ENCODE assay signal across 22 cellular contexts in the genomic region with DNA sequence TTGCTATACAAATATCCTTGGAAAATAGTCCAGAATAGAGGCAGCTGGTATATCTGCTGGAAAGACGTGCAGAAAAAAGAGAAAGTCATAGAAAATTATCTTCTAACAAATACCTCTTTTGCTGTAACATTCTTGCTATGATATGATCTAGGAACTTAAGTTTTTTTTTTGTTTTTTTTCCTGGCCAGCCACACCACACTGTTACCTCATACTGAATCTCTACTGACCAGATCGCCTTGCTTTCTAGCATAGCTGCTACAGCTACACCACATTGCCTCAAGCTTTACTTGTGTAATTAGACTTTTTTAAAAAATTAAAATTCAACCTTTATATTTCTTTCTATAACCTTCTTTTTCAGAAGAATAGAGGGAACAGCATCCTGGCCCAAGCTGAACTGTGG.
DNase-seq lines count a peak whose midpoint lies in the region; ATAC-seq and TF ChIP-seq lines count a peak whose summit lies in the region.
"Had no signal": no experiment of that assay in that cellular context is flagged by ENCODE, and none has a peak within 500 bp of the region (broad histone marks: within the 10 kb centered on the region; RNA-seq: fewer than 3 reads in every experiment).

No MANE protein-coding gene starts in this region.

- H3K4me2 ChIP-seq in neural cell (ENCODE audit: low read length), result no peak overlapping the region

- H2AFZ ChIP-seq in neural cell (ENCODE audit: low read depth, low read length), result no peak overlapping the region

- H3K36me3 Mint-ChIP-seq in T-cell, result no peaks in the 10 kb centered on the region
- H3K36me3 Mint-ChIP-seq: CD4-positive, CD25-positive, alpha-beta regulatory T cell; CD8-positive, alpha-beta memory T cell had no signal

- TF ChIP-seq EP300 in neural cell (conservative IDR thresholded peaks at IDR 0.05; ENCODE audit: poor library complexity, severe bottlenecking) (no peak), transverse colon (IDR thresholded peaks at IDR 0.05; ENCODE audit: low read depth) (no peak)

- no peaks in the 10 kb centered on the region for H3K27me3 ChIP-seq in colonic mucosa
- H3K27me3 ChIP-seq in neural cell (ENCODE audit: insufficient read depth, low read depth, low read length), result no peaks in the 10 kb centered on the region
- no peaks in the 10 kb centered on the region for H3K27me3 ChIP-seq in transverse colon
- H3K27me3 ChIP-seq: BE2C had no signal

- no peak overlapping the region for H3K4me3 Mint-ChIP-seq in T-cell
- H3K4me3 Mint-ChIP-seq: CD4-positive, CD25-positive, alpha-beta regulatory T cell; CD8-positive, alpha-beta memory T cell; HFFc6 had no signal

- H3K4me3 ChIP-seq in colonic mucosa, result no peak overlapping the region
- no peak overlapping the region for H3K4me3 ChIP-seq in neural cell (ENCODE audit: low read length)
- H3K4me3 ChIP-seq in transverse colon, result no peak overlapping the region
- H3K4me3 ChIP-seq: GM12878 had no signal

- H3K9me2 ChIP-seq in neural cell (ENCODE audit: insufficient read depth, low read length), result no peaks in the 10 kb centered on the region

- no peak for ATAC-seq in T-cell (replicated peaks in 1 of 4)
- ATAC-seq: GM12878, HCT116 had no signal

- H3K79me2 ChIP-seq in neural cell (replicated peaks; ENCODE audit: insufficient read depth, low read length), result no peaks in the 10 kb centered on the region

- no peak for TF ChIP-seq POLR2A in transverse colon (IDR thresholded peaks at IDR 0.05)

- H3K36me3 ChIP-seq in colonic mucosa (no peaks in the 10 kb centered on the region), neural cell (ENCODE audit: insufficient read depth, low read length) (no peaks in the 10 kb centered on the region), transverse colon (no peaks in the 10 kb centered on the region)
- H3K36me3 ChIP-seq: BE2C had no signal

- intact Hi-C loops in colonic mucosa (cut with DNase I), result no loop called here
- intact Hi-C loops in transverse colon (cut with DNase I; ENCODE audit: low total_unique reads), result no loop called here

- no peaks in the 10 kb centered on the region for H3K9me3 ChIP-seq in colonic mucosa
- no peaks in the 10 kb centered on the region for H3K9me3 ChIP-seq in neural cell (ENCODE audit: low read length)
- no peaks in the 10 kb centered on the region for H3K9me3 ChIP-seq in transverse colon
- H3K9me3 ChIP-seq: BE2C had no signal

- H3K4me1 ChIP-seq in colonic mucosa (peaks cover 4% of the 10 kb centered on the region), transverse colon (peaks cover 0 to 24% (median 6%) of the 10 kb centered on the region in 4 donors)
- H3K4me1 ChIP-seq: BE2C had no signal

- no peak overlapping the region for H3K27ac Mint-ChIP-seq in T-cell
- H3K27ac Mint-ChIP-seq: CD4-positive, CD25-positive, alpha-beta regulatory T cell; CD8-positive, alpha-beta memory T cell; HFFc6 had no signal

- in situ Hi-C loops in transverse colon (cut with MboI; ENCODE audit: low pct_ligation_motif_present in 1 of 4, low pct_unique_long_range_greater_than_20kb in 1 of 4, low sequenced_read_pairs in 3 of 4), result no loop called here

- H4K20me1 ChIP-seq in neural cell (ENCODE audit: insufficient read depth), result no peaks in the 10 kb centered on the region

- TF ChIP-seq CTCF in VCaP (conservative IDR thresholded peaks at IDR 0.05), result no peak
- TF ChIP-seq CTCF in colonic mucosa (IDR thresholded peaks at IDR 0.05), result no peak
- no peak for TF ChIP-seq CTCF in neural cell (IDR thresholded peaks at IDR 0.05; ENCODE audit: poor library complexity, severe bottlenecking)
- no peak for TF ChIP-seq CTCF in transverse colon (IDR thresholded peaks at IDR 0.05)

- H3K9me3 Mint-ChIP-seq in T-cell, result no peaks in the 10 kb centered on the region
- H3K9me3 Mint-ChIP-seq: CD8-positive, alpha-beta memory T cell; HFFc6 had no signal

- TF ChIP-seq RAD21 in neural cell (conservative IDR thresholded peaks at IDR 0.05), result no peak

- no peak overlapping the region for H3K9ac ChIP-seq in colonic mucosa (ENCODE audit: low read depth in 2 of 2, low read length in 2 of 2)
- H3K9ac ChIP-seq in neural cell (ENCODE audit: low read length), result no peak overlapping the region

- no peaks in the 10 kb centered on the region for H3K4me1 Mint-ChIP-seq in T-cell
- H3K4me1 Mint-ChIP-seq: CD8-positive, alpha-beta memory T cell had no signal

- CTCF ChIA-PET in T-cell (lab: Charles Lee), result no interaction called here

- 59 to 64% methylated on average over 2 of the region's 2 CpGs for WGBS in transverse colon (ENCODE audit: low coverage in 1 of 2), 2 donors

- H3K27ac ChIP-seq in VCaP, result peak overlapping the region; percentile 19
- H3K27ac ChIP-seq in colonic mucosa, result peak overlapping the region; percentile 51
- peak overlapping the region; percentile 96 for H3K27ac ChIP-seq in neural cell (ENCODE audit: low read length)
- H3K27ac ChIP-seq in transverse colon, result peak overlapping the region; percentile 36 to 74 (median 64)

- peaks cover 18% of the 10 kb centered on the region for H3F3A ChIP-seq in neural cell (ENCODE audit: insufficient read depth, low read length, poor library complexity, severe bottlenecking)

- H3K27me3 Mint-ChIP-seq in T-cell, result peaks cover 0 to 18% of the 10 kb centered on the region in 2 donors
- H3K27me3 Mint-ChIP-seq: CD4-positive, CD25-positive, alpha-beta regulatory T cell had no signal

- DNase-seq in colonic mucosa (no peak), transverse colon (no peak), NCI-H446 (lab: John Stamatoyannopoulos, UW) (no peak), T-cell (no peak), NCI-H2171 treated with DMSO at 0.1 percent for 48 hours (lab: John Stamatoyannopoulos, UW) (no peak)
- no peak for DNase-seq in activated naive CD4-positive, alpha-beta T cell (lab: John Stamatoyannopoulos, UW)
- DNase-seq: ACHN; BE2C; C1 segment of cervical spinal cord; CD4-positive, CD25-positive, alpha-beta regulatory T cell; CD8-positive, alpha-beta memory T cell; DMS 273 treated with DMSO at 0.1 percent for 48 hours; DMS53; DND-41; EL; GOT3; H7; HFFc6 had no signal

- POLR2A ChIA-PET in T-cell (lab: Charles Lee), result no interaction called here

TF ChIP-seq in neural cell, 6 proteins besides CTCF, POLR2A, EP300 and RAD21:
- no peak for TF ChIP-seq MXI1 (conservative IDR thresholded peaks at IDR 0.05; ENCODE audit: poor library complexity, severe bottlenecking)
- TF ChIP-seq TAF1 (IDR thresholded peaks at IDR 0.05; ENCODE audit: low read depth), result no peak
- TF ChIP-seq SMC3 (conservative IDR thresholded peaks at IDR 0.05; ENCODE audit: poor library complexity), result no peak
- TF ChIP-seq POLR2AphosphoS5 (IDR thresholded peaks at IDR 0.05), result no peak
- TF ChIP-seq REST (IDR thresholded peaks at IDR 0.05; ENCODE audit: borderline replicate concordance), result no peak

Comparison
In these comparisons a context has a peak if more than half of its experiments do, and no peak if none do; other contexts are left out.
1. H3K27ac ChIP-seq: peak in every context shown above with its lines; median percentile 96 in neural cell; 64 in transverse colon; 51 in colonic mucosa; 19 in VCaP.